In the genomic region with DNA sequence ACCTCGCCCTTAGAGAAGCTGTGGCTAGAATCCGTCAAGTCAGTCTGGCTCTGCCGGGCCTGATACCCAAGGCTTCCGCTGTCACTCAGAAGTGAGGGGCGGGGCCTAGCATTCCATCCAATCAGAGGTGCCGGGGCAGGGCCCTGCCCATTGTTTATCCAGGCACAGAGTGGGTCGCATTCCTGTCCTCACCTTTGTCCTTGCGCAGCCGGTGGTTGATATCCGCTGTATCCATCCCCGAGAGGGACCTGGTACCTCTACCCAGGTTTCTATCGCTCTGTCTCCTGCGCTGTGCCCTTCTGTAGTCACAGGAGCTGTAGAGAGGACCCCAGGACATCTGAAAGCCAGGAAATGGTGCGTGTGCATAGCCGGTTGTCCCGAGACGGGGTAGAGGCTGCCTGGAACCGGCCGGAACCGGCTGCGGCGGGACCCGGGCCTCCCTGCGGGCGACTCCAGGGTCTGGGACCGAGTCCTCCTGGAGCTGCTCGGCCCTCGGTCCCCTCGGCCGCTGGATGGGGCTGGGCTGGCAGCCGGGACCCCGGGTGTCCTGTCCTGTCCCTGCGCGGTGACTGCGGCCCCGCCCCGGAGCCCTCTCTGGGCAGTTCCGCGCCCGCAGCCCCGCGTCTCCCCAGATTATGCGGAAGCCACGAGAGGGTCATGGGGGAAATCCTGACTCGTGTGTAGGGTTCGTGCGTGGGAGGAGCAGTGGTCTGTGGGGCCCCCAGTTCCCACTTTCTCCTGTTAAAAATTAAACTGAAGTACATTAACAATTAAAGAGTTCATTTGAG, we compare ENCODE assay signal across 8 cellular contexts. TPM values are rescaled to one million over a fixed set of nuclear protein-coding genes. Genes with fewer than 3 reads are reported as not detected.
DNase-seq lines count a peak whose midpoint lies in the region; ATAC-seq and TF ChIP-seq lines count a peak whose summit lies in the region.

A gene (plus strand): TSS at position 183 of the 788 bp plus-strand sequence. CDS start 169 bp downstream, at position 352.

- intact Hi-C loops in CD4-positive, alpha-beta T cell (cut with DNase I, micrococcal nuclease): loop anchor here (1.0 to 10.0 kb wide), 7 partner anchors 23 to 176 kb away; a partner anchor contains a TSS
- intact Hi-C loops in natural killer cell (cut with micrococcal nuclease): loop anchor here (1.0 to 5.0 kb wide), 4 partner anchors 23 to 176 kb away; a partner anchor contains a TSS

- no peaks in the 10 kb centered on the region for H3K27me3 Mint-ChIP-seq in CD4-positive, alpha-beta T cell
- H3K27me3 Mint-ChIP-seq in natural killer cell (ENCODE audit: low read depth in 2 of 2): no peaks in the 10 kb centered on the region
- no peaks in the 10 kb centered on the region for H3K27me3 Mint-ChIP-seq in stimulated activated naive B cell treated with anti-CD40 and anti-IgM and Interleukin-4, amounts not matched to agents 10 μg/mL and 1 μg/mL and 100 μg/mL, for 72 hours

- H3K27ac ChIP-seq in CD4-positive, alpha-beta T cell (ENCODE audit: low read depth, low read length): peak within 1 kb of the TSS; percentile 80

- DNase-seq in CD4-positive, alpha-beta T cell: peak; percentile 80 to 88 (median 83)
- DNase-seq in HT-29 (ENCODE audit: low spot score) (peak; percentile 92), RPMI7951 (ENCODE audit: low read depth) (peak; percentile 84), fibroblast of pulmonary artery (ENCODE audit: low read depth) (peak; percentile 81), natural killer cell (peak; percentile 90)
- peak; percentile 74 for DNase-seq in activated T-helper 9 cell treated with anti-CD3 and anti-CD28 coated beads, Interleukin-2, amount 50 U/mL, for 16 hours (ENCODE audit: low read depth)
- peak; percentile 87 for DNase-seq in stimulated activated naive B cell treated with anti-CD40 and anti-IgM and Interleukin-4, amounts not matched to agents 10 μg/mL and 1 μg/mL and 100 μg/mL, for 72 hours

- peak; percentile 93 for ATAC-seq in CD4-positive, alpha-beta T cell (ENCODE audit: poor library complexity)
- peak; percentile 89 for ATAC-seq in GM19467 (IDR thresholded peaks at IDR 0.05; ENCODE audit: unreplicated experiment)
- peak; percentile 89 to 94 (median 90) for ATAC-seq in natural killer cell
- peak; percentile 92 for ATAC-seq in stimulated activated naive B cell treated with anti-CD40 and anti-IgM and Interleukin-4, amounts not matched to agents 10 μg/mL and 1 μg/mL and 100 μg/mL, for 72 hours (replicated peaks)

- peak within 1 kb of the TSS; percentile 95 for H3K4me3 Mint-ChIP-seq in CD4-positive, alpha-beta T cell
- peak within 1 kb of the TSS; percentile 90 for H3K4me3 Mint-ChIP-seq in natural killer cell
- H3K4me3 Mint-ChIP-seq in stimulated activated naive B cell treated with anti-CD40 and anti-IgM and Interleukin-4, amounts not matched to agents 10 μg/mL and 1 μg/mL and 100 μg/mL, for 72 hours: peak within 1 kb of the TSS; percentile 91 to 94

- no peaks in the 10 kb centered on the region for H3K9me3 Mint-ChIP-seq in CD4-positive, alpha-beta T cell
- no peaks in the 10 kb centered on the region for H3K9me3 Mint-ChIP-seq in natural killer cell
- no peaks in the 10 kb centered on the region for H3K9me3 Mint-ChIP-seq in stimulated activated naive B cell treated with anti-CD40 and anti-IgM and Interleukin-4, amounts not matched to agents 10 μg/mL and 1 μg/mL and 100 μg/mL, for 72 hours

- H3K27ac Mint-ChIP-seq in CD4-positive, alpha-beta T cell: peak within 1 kb of the TSS; percentile 88
- H3K27ac Mint-ChIP-seq in natural killer cell: peak within 1 kb of the TSS; percentile 95
- peak within 1 kb of the TSS; percentile 95 for H3K27ac Mint-ChIP-seq in stimulated activated naive B cell treated with anti-CD40 and anti-IgM and Interleukin-4, amounts not matched to agents 10 μg/mL and 1 μg/mL and 100 μg/mL, for 72 hours

- CTCF ChIA-PET in CD4-positive, alpha-beta T cell (lab: Charles Lee): interaction anchor here (0.6 to 4.1 kb wide), 9 partner anchors 20 to 300 kb away, joined by 3 to 69 read pairs (median 10); a partner anchor contains a TSS

- POLR2A ChIA-PET in CD4-positive, alpha-beta T cell (lab: Charles Lee): interaction anchor here (0.7 to 2.8 kb wide), 8 partner anchors 9 to 826 kb away, joined by 3 to 61 read pairs (median 4); a partner anchor contains a TSS

- TF ChIP-seq CTCF in CD4-positive, alpha-beta T cell (IDR thresholded peaks at IDR 0.05): no peak
- TF ChIP-seq CTCF in fibroblast of pulmonary artery (IDR thresholded peaks at IDR 0.05; ENCODE audit: low read length, missing control alignments) (no peak), natural killer cell (IDR thresholded peaks at IDR 0.05) (no peak)

- no peaks in the 10 kb centered on the region for H3K9me3 ChIP-seq in CD4-positive, alpha-beta T cell (ENCODE audit: control insufficient read depth, low read length)

- H3K36me3 Mint-ChIP-seq in CD4-positive, alpha-beta T cell (ENCODE audit: low read depth): peaks cover 16% of the 10 kb centered on the region
- H3K36me3 Mint-ChIP-seq in natural killer cell: no peaks in the 10 kb centered on the region
- peaks cover 6 to 14% of the 10 kb centered on the region in 2 donors for H3K36me3 Mint-ChIP-seq in stimulated activated naive B cell treated with anti-CD40 and anti-IgM and Interleukin-4, amounts not matched to agents 10 μg/mL and 1 μg/mL and 100 μg/mL, for 72 hours

- H3K27me3 ChIP-seq in CD4-positive, alpha-beta T cell (ENCODE audit: control insufficient read depth, insufficient read depth, low read length): no peaks in the 10 kb centered on the region

- H3K4me3 ChIP-seq in fibroblast of pulmonary artery (replicated peaks; ENCODE audit: low read depth, low read length): peak within 1 kb of the TSS; percentile 79

- peaks cover 27% of the 10 kb centered on the region for H3K4me1 Mint-ChIP-seq in CD4-positive, alpha-beta T cell (ENCODE audit: low read depth)
- H3K4me1 Mint-ChIP-seq in natural killer cell: peaks cover 22 to 28% of the 10 kb centered on the region in 2 donors
- peaks cover 31 to 43% of the 10 kb centered on the region in 2 donors for H3K4me1 Mint-ChIP-seq in stimulated activated naive B cell treated with anti-CD40 and anti-IgM and Interleukin-4, amounts not matched to agents 10 μg/mL and 1 μg/mL and 100 μg/mL, for 72 hours

RNA-seq across cellular contexts. Expression of the gene that starts here (rescaled TPM):
- 1 to 10 TPM; 2.5 to 2.9 TPM for total RNA-seq in CD4-positive, alpha-beta T cell
- total RNA-seq in HT-29 (2014; rRNA removed; shearing (Covaris generic)): 0.20 and 0.76 TPM in 2 replicates
- total RNA-seq in RPMI7951 (2014; rRNA removed; shearing (Covaris generic)): 1.1 and 4.7 TPM in 2 replicates
- 1 to 10 TPM; 4.8 to 7.7 (median 5.8) TPM for total RNA-seq in natural killer cell

Comparison
In these comparisons a context has a peak if more than half of its experiments do, and no peak if none do; other contexts are left out.
1. Peak in every context shown above with its lines: DNase-seq, ATAC-seq, H3K4me3 ChIP-seq and H3K27ac ChIP-seq.
2. Peak in DNase-seq in HT-29; RNA of the gene not detected or under 1 TPM.